29 cellular contexts compared by ENCODE assay signal in the genomic region with DNA sequence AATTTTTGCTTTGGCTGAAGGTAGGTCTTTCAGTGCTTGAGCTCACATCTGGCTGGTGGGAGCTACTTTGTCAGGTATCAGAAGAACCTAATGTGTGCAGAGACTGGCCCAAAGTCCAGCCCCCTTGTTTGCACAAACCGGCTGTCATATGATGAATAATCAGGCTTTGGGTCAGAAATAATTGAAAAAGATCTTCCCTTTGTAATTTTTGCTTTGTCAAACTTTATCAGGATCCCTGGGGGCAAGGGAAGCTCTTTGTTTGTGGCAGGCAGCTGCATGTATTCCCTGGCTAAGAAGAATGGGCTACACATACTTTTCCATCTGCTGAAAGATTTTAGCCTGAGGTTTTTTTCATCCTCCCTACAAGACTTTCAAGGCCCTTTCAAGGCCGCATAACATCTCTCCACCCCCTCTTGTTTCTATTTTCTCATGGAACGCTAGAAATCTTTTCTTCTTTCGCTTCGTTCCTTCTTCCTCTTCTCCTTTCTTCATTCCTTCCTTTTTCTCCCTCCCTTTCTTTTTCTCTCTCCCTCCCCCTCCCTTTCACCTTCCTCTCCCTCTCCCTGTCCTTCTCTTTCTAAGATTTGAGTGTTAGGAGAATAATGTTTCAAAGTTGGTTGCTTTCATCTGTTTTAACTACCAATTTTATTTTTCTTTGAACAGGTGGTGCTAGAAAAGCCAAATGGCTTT. TPM values are rescaled to one million over a fixed set of nuclear protein-coding genes. Genes with fewer than 3 reads are reported as not detected.
DNase-seq lines count a peak whose midpoint lies in the region; ATAC-seq and TF ChIP-seq lines count a peak whose summit lies in the region.
"Had no signal": no experiment of that assay in that cellular context is flagged by ENCODE, and none has a peak within 500 bp of the region (broad histone marks: within the 10 kb centered on the region; RNA-seq: fewer than 3 reads in every experiment).

No MANE protein-coding gene starts in this region.

- POLR2A ChIA-PET in WTC11 (lab: Charles Lee) = no interaction called here

- intact Hi-C loops in testis (cut with DNase I; ENCODE audit: low total_unique reads) = no loop called here

- ATAC-seq in WTC11 (no peak), GM18868 (IDR thresholded peaks at IDR 0.05; ENCODE audit: unreplicated experiment) (no peak), HG03280 (IDR thresholded peaks at IDR 0.05; ENCODE audit: unreplicated experiment) (no peak), GM18867 (IDR thresholded peaks at IDR 0.05; ENCODE audit: unreplicated experiment) (no peak)
- ATAC-seq: activated T-helper 17 cell treated with anti-CD3 and anti-CD28 coated beads, Interleukin-2, amount 50 U/mL, for 72 hours; heart left ventricle; naive thymus-derived CD4-positive, alpha-beta T cell; Right ventricle myocardium inferior had no signal

- no peak for TF ChIP-seq CTCF in WTC11 (IDR thresholded peaks at IDR 0.05)
- no peak for TF ChIP-seq CTCF in glutamatergic neuron (IDR thresholded peaks at IDR 0.05; ENCODE audit: partially characterized antibody, unreplicated experiment)
- no peak for TF ChIP-seq CTCF in testis (IDR thresholded peaks at IDR 0.05)

- no peak for TF ChIP-seq POLR2A in testis (IDR thresholded peaks at IDR 0.05)

- CTCF ChIA-PET in WTC11 (lab: Charles Lee) = no interaction called here

- peaks cover 8% of the 10 kb centered on the region for H3K36me3 Mint-ChIP-seq in WTC11
- H3K36me3 Mint-ChIP-seq in glutamatergic neuron (ENCODE audit: unreplicated experiment) = no peaks in the 10 kb centered on the region

- no peak overlapping the region for H3K4me3 ChIP-seq in testis
- H3K4me3 ChIP-seq: heart left ventricle, ovary, right atrium auricular region, spleen had no signal

- no peaks in the 10 kb centered on the region for H3K9me3 ChIP-seq in testis
- H3K9me3 ChIP-seq: heart left ventricle, ovary, right atrium auricular region, spleen had no signal

- peaks cover 8% of the 10 kb centered on the region for H3K4me1 ChIP-seq in testis
- H3K4me1 ChIP-seq: heart left ventricle, right atrium auricular region, spleen had no signal

- H3K27me3 Mint-ChIP-seq in WTC11 (ENCODE audit: low read depth) (no peaks in the 10 kb centered on the region), glutamatergic neuron (ENCODE audit: unreplicated experiment) (no peaks in the 10 kb centered on the region)
- H3K27me3 Mint-ChIP-seq: activated naive CD4-positive, alpha-beta T cell treated with anti-CD3 and anti-CD28 coated beads, Interleukin-2, amount 50 U/mL, for 24 hours; activated T-helper 17 cell treated with anti-CD3 and anti-CD28 coated beads, Interleukin-2, amount 50 U/mL, for 72 hours; naive thymus-derived CD4-positive, alpha-beta T cell had no signal

- H3K9me3 Mint-ChIP-seq in WTC11 (no peaks in the 10 kb centered on the region), glutamatergic neuron (ENCODE audit: unreplicated experiment) (no peaks in the 10 kb centered on the region)
- H3K9me3 Mint-ChIP-seq: activated naive CD4-positive, alpha-beta T cell treated with anti-CD3 and anti-CD28 coated beads, Interleukin-2, amount 50 U/mL, for 24 hours; activated T-helper 17 cell treated with anti-CD3 and anti-CD28 coated beads, Interleukin-2, amount 50 U/mL, for 72 hours; CD14-positive monocyte; naive thymus-derived CD4-positive, alpha-beta T cell had no signal

- peak; percentile 93 for DNase-seq in NCI-H146 (lab: John Stamatoyannopoulos, UW)
- DNase-seq in WTC11 (ENCODE audit: low spot score) = no peak
- DNase-seq in glutamatergic neuron = no peak
- DNase-seq in testis = no peak
- DNase-seq: activated CD4-positive, alpha-beta T cell treated with anti-CD3 and anti-CD28 coated beads, Interleukin-2, amount 50 U/mL, for 1 hour; aorta; central memory CD4-positive, alpha-beta T cell; dermis blood vessel endothelial cell; heart left ventricle; KG1; mesendoderm; MM.1S; naive thymus-derived CD4-positive, alpha-beta T cell; NCI-H187; NCI-H2227 treated with DMSO at 0.1 percent for 48 hours; NCI-H748 treated with DMSO at 0.1 percent for 48 hours; ovary; spleen; stimulated activated CD4-positive, alpha-beta T cell treated with anti-CD3 and anti-CD28 coated beads, Interleukin-4, amount 100 ng/mL, for 1 hour; stimulated activated naive CD4-positive, alpha-beta T cell; T-helper 9 cell had no signal

- H3K4me3 Mint-ChIP-seq in WTC11 = no peak overlapping the region
- no peak overlapping the region for H3K4me3 Mint-ChIP-seq in glutamatergic neuron (ENCODE audit: unreplicated experiment)
- H3K4me3 Mint-ChIP-seq: activated naive CD4-positive, alpha-beta T cell treated with anti-CD3 and anti-CD28 coated beads, Interleukin-2, amount 50 U/mL, for 24 hours; activated T-helper 17 cell treated with anti-CD3 and anti-CD28 coated beads, Interleukin-2, amount 50 U/mL, for 72 hours; CD14-positive monocyte; naive thymus-derived CD4-positive, alpha-beta T cell had no signal

- H3K27me3 ChIP-seq in testis = no peaks in the 10 kb centered on the region
- H3K27me3 ChIP-seq: heart left ventricle, ovary, right atrium auricular region, spleen had no signal

- H3K27ac ChIP-seq in testis = peak overlapping the region; percentile 9 to 32
- H3K27ac ChIP-seq: heart left ventricle, right atrium auricular region, spleen had no signal

- H3K4me1 Mint-ChIP-seq in WTC11 = peaks cover 11% of the 10 kb centered on the region
- H3K4me1 Mint-ChIP-seq in glutamatergic neuron (ENCODE audit: low read depth, unreplicated experiment) = peaks cover 13% of the 10 kb centered on the region
- H3K4me1 Mint-ChIP-seq: activated T-helper 17 cell treated with anti-CD3 and anti-CD28 coated beads, Interleukin-2, amount 50 U/mL, for 72 hours had no signal

- no peaks in the 10 kb centered on the region for H3K36me3 ChIP-seq in testis (ENCODE audit: low read depth, missing control alignments)
- H3K36me3 ChIP-seq: ovary had no signal

- H3K27ac Mint-ChIP-seq in WTC11 = peak overlapping the region; percentile 34; the same call in 1 of the 2 replicates
- peak overlapping the region; percentile 34 for H3K27ac Mint-ChIP-seq in glutamatergic neuron (ENCODE audit: unreplicated experiment)
- H3K27ac Mint-ChIP-seq: activated naive CD4-positive, alpha-beta T cell treated with anti-CD3 and anti-CD28 coated beads, Interleukin-2, amount 50 U/mL, for 24 hours; activated T-helper 17 cell treated with anti-CD3 and anti-CD28 coated beads, Interleukin-2, amount 50 U/mL, for 72 hours; naive thymus-derived CD4-positive, alpha-beta T cell had no signal

- WGBS in testis, 2 donors = 34 to 46% methylated on average over 5 of the region's 5 CpGs

TF ChIP-seq in WTC11, 78 proteins besides CTCF, POLR2A, EP300 and RAD21 (continues in another document):
- no peak for TF ChIP-seq GRHL2 (CRISPR knock-in tag; IDR thresholded peaks at IDR 0.05; ENCODE audit: insufficient replicate concordance, severe bottlenecking)
- TF ChIP-seq GTF2I (CRISPR knock-in tag; conservative IDR thresholded peaks at IDR 0.05) = no peak
- no peak for TF ChIP-seq NR3C1 (CRISPR knock-in tag; conservative IDR thresholded peaks at IDR 0.05; ENCODE audit: low read depth)
- TF ChIP-seq, protein P1, sequence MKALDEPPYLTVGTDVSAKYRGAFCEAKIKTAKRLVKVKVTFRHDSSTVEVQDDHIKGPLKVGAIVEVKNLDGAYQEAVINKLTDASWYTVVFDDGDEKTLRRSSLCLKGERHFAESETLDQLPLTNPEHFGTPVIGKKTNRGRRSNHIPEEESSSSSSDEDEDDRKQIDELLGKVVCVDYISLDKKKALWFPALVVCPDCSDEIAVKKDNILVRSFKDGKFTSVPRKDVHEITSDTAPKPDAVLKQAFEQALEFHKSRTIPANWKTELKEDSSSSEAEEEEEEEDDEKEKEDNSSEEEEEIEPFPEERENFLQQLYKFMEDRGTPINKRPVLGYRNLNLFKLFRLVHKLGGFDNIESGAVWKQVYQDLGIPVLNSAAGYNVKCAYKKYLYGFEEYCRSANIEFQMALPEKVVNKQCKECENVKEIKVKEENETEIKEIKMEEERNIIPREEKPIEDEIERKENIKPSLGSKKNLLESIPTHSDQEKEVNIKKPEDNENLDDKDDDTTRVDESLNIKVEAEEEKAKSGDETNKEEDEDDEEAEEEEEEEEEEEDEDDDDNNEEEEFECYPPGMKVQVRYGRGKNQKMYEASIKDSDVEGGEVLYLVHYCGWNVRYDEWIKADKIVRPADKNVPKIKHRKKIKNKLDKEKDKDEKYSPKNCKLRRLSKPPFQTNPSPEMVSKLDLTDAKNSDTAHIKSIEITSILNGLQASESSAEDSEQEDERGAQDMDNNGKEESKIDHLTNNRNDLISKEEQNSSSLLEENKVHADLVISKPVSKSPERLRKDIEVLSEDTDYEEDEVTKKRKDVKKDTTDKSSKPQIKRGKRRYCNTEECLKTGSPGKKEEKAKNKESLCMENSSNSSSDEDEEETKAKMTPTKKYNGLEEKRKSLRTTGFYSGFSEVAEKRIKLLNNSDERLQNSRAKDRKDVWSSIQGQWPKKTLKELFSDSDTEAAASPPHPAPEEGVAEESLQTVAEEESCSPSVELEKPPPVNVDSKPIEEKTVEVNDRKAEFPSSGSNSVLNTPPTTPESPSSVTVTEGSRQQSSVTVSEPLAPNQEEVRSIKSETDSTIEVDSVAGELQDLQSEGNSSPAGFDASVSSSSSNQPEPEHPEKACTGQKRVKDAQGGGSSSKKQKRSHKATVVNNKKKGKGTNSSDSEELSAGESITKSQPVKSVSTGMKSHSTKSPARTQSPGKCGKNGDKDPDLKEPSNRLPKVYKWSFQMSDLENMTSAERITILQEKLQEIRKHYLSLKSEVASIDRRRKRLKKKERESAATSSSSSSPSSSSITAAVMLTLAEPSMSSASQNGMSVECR (CRISPR knock-in tag; IDR thresholded peaks at IDR 0.05; ENCODE audit: borderline replicate concordance) = no peak

RNA-seq across cellular contexts. Expression of a gene that starts 25.5 kb away (rescaled TPM):
- 7.7 to 8.6 TPM (median 7.9 TPM) in 3 replicates for total RNA-seq in WTC11 (2021)
- total RNA-seq in glutamatergic neuron (ENCODE audit: unreplicated experiment) = 7.0 TPM
- 10 to 100 TPM; 16.5 to 19.3 TPM for total RNA-seq in testis
- 9.7 TPM for polyA plus RNA-seq in testis (ENCODE audit: insufficient read depth, low read depth, low replicate concordance)

RNA-seq across cellular contexts. Expression of a gene that starts 46.2 kb away (rescaled TPM):
- 50.0 to 56.0 TPM (median 50.3 TPM) in 3 replicates for total RNA-seq in WTC11 (2021)
- 39.3 TPM for total RNA-seq in glutamatergic neuron (ENCODE audit: unreplicated experiment)
- 10 to 100 TPM; 42.8 to 44.4 TPM for total RNA-seq in testis
- polyA plus RNA-seq in testis (ENCODE audit: insufficient read depth, low read depth, low replicate concordance) = 24.7 TPM

RNA-seq across cellular contexts. Expression of a gene that starts 54.5 kb away (rescaled TPM):
- total RNA-seq in WTC11 (2021) (52.4 to 68.7 TPM (median 55.6 TPM) in 3 replicates), glutamatergic neuron (ENCODE audit: unreplicated experiment) (2.0 TPM), testis (10 to 100 TPM; 25.7 to 31.6 TPM)
- 25.9 TPM for polyA plus RNA-seq in testis (ENCODE audit: insufficient read depth, low read depth, low replicate concordance)
- polyA plus RNA-seq: CD14-positive monocyte had no signal
